Comparison of ENCODE assay signal across 8 cellular contexts in the genomic region with DNA sequence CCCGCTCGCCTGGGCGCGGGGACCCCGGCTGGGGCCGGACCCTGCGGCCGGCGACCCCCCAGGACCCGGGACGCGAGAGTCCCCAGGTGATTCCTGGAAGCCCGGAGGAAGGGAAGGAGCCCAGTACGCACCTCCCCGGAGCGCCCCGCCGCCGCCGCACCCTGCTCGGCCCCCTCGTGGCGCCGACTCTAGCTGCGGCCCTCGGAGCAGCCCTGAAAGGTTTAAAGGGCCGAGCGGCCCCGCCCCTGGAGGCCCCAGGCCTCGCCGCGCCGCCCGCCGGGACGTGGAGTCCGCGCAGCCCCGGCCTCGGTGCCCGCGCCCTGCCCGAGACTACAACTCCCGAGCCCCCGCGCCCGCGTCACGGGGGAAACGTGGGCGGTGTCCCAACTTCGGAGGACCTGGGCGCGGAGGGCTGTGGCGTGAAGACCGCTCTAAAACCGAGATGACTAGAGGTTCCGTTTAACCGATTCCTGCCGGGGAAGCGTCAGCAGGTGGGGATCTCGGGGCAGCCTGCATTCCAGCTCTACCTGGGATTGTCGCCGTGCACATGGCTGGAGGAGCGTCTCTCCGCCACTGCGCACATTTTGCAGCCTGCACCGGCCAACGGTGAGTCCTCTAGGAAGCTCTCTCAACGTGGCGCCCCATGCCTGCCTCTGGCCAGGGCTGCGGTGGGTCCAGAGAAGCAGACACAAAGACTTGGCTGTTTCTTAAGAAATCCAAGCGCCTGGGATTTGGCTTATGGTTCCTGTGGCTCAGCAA. TPM values are rescaled to one million over a fixed set of nuclear protein-coding genes. Genes with fewer than 3 reads are reported as not detected.
DNase-seq lines count a peak whose midpoint lies in the region; ATAC-seq and TF ChIP-seq lines count a peak whose summit lies in the region.

A gene with protein sequence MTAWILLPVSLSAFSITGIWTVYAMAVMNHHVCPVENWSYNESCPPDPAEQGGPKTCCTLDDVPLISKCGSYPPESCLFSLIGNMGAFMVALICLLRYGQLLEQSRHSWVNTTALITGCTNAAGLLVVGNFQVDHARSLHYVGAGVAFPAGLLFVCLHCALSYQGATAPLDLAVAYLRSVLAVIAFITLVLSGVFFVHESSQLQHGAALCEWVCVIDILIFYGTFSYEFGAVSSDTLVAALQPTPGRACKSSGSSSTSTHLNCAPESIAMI (minus strand): TSS at position 223 of the 759 bp plus-strand sequence. CDS start 750 bp downstream, outside the sequence.

- H3K9me3 Mint-ChIP-seq in activated CD4-positive, alpha-beta T cell treated with anti-CD3 and anti-CD28 coated beads for 36 hours (ENCODE audit: low read depth), result no peaks in the 10 kb centered on the region

- H3K27ac Mint-ChIP-seq in activated CD4-positive, alpha-beta T cell treated with anti-CD3 and anti-CD28 coated beads for 36 hours, result peak within 1 kb of the TSS; percentile 78

- H3K4me3 ChIP-seq in choroid plexus epithelial cell (ENCODE audit: low read depth, low read length), result peak within 1 kb of the TSS; percentile 96

- TF ChIP-seq CTCF in AG09319 (IDR thresholded peaks at IDR 0.05; ENCODE audit: low read depth, low read length) (no peak; the same call in none of the 2 replicates), choroid plexus epithelial cell (conservative IDR thresholded peaks at IDR 0.05; ENCODE audit: low read depth, low read length) (peak; percentile 11)

- H3K4me1 Mint-ChIP-seq in activated CD4-positive, alpha-beta T cell treated with anti-CD3 and anti-CD28 coated beads for 36 hours, result peaks cover 27% of the 10 kb centered on the region

- CTCF ChIA-PET in activated CD4-positive, alpha-beta T cell treated with anti-CD3 and anti-CD28 coated beads for 36 hours (lab: Charles Lee), result interaction anchor here (0.7 to 1.5 kb wide), 4 partner anchors 20 to 42 kb away, joined by 3 to 4 read pairs (median 3); no protein-coding TSS in a partner anchor

- peak; percentile 60 for DNase-seq in AG09319 (ENCODE audit: extremely low read depth, low read depth)
- peak; percentile 84 for DNase-seq in NCI-H460 (ENCODE audit: extremely low read depth, low read depth)
- DNase-seq in activated CD4-positive, alpha-beta T cell treated with anti-CD3 and anti-CD28 coated beads for 36 hours, result peak; percentile 92
- DNase-seq in choroid plexus epithelial cell (ENCODE audit: low read depth), result peak; percentile 91
- peak; percentile 93 for DNase-seq in kidney tubule cell (ENCODE audit: low spot score)
- DNase-seq in stimulated activated CD4-positive, alpha-beta T cell treated with anti-CD3 and anti-CD28 coated beads, Interleukin-1b, Interleukin-23, amount 100 ng/mL, for 24 hours (ENCODE audit: low read depth in 4 of 4, low spot score in 1 of 4), result peak; percentile 71 to 88 (median 78)

- intact Hi-C loops in activated CD4-positive, alpha-beta T cell treated with anti-CD3 and anti-CD28 coated beads for 36 hours (cut with DNase I, micrococcal nuclease), result loop anchor here (1.0 to 2.0 kb wide), 6 partner anchors 9 to 184 kb away; a partner anchor contains a TSS

- H3K36me3 Mint-ChIP-seq in activated CD4-positive, alpha-beta T cell treated with anti-CD3 and anti-CD28 coated beads for 36 hours (ENCODE audit: low read depth), result peaks cover 2% of the 10 kb centered on the region

- ATAC-seq in GM18907 (IDR thresholded peaks at IDR 0.05; ENCODE audit: unreplicated experiment) (peak; percentile 92), HG03135 (IDR thresholded peaks at IDR 0.05; ENCODE audit: unreplicated experiment) (peak; percentile 95)
- ATAC-seq in activated CD4-positive, alpha-beta T cell treated with anti-CD3 and anti-CD28 coated beads for 36 hours, result peak; percentile 95

- POLR2A ChIA-PET in activated CD4-positive, alpha-beta T cell treated with anti-CD3 and anti-CD28 coated beads for 36 hours (lab: Charles Lee), result interaction anchor here (1.0 kb wide), 1 partner anchor 62 kb away, joined by 3 read pairs; no protein-coding TSS in a partner anchor

- H3K27me3 Mint-ChIP-seq in activated CD4-positive, alpha-beta T cell treated with anti-CD3 and anti-CD28 coated beads for 36 hours, result no peaks in the 10 kb centered on the region

- peak within 1 kb of the TSS; percentile 90 for H3K4me3 Mint-ChIP-seq in activated CD4-positive, alpha-beta T cell treated with anti-CD3 and anti-CD28 coated beads for 36 hours

RNA-seq across cellular contexts. Expression of the gene that starts here (rescaled TPM):
- total RNA-seq in NCI-H460 (2014; rRNA removed; shearing (Covaris generic)), result 8.2 and 11.1 TPM in 2 replicates
- polyA plus RNA-seq in NCI-H460 (2014; cell fraction: nucleus; rRNA removed), result 16.8 and 20.7 TPM in 2 replicates
- 1 to 10 TPM; 1.3 to 2.5 TPM for total RNA-seq in activated CD4-positive, alpha-beta T cell treated with anti-CD3 and anti-CD28 coated beads for 36 hours

Comparison
In these comparisons a context has a peak if more than half of its experiments do, and no peak if none do; other contexts are left out.
1. Peak in every context shown above with its lines: DNase-seq, ATAC-seq and H3K4me3 ChIP-seq.